In genomic region chr4:119212964-119213606, GRCh38 we compare ENCODE assay signal across 8 cellular contexts. TPM values are rescaled to one million over a fixed set of nuclear protein-coding genes. Genes with fewer than 3 reads are reported as not detected.
DNase-seq lines count a peak whose midpoint lies in the region; ATAC-seq, FAIRE-seq and TF ChIP-seq lines count a peak whose summit lies in the region.

No MANE protein-coding gene starts in this region.

- peaks cover 30% of the 10 kb centered on the region for H3K4me1 Mint-ChIP-seq in WTC11

- H3K27me3 Mint-ChIP-seq in WTC11 (ENCODE audit: low read depth) = peaks cover 8% of the 10 kb centered on the region

- H3K27ac ChIP-seq in 22Rv1 (peak overlapping the region; percentile 97), keratinocyte (ENCODE audit: control insufficient read depth, insufficient read depth, low read length) (peak overlapping the region; percentile 99)

- H3K36me3 Mint-ChIP-seq in WTC11 = peaks cover 10% of the 10 kb centered on the region

- dilution Hi-C loops in keratinocyte (cut with MboI; ENCODE audit: extremely low pct_ligation_motif_present, low sequenced_read_pairs) = no loop called here

- DNase-seq in NCI-H2171 treated with DMSO at 0.1 percent for 48 hours (lab: John Stamatoyannopoulos, UW) (peak; percentile 35), WTC11 (ENCODE audit: low spot score) (peak; percentile 86), cerebellum (ENCODE audit: low spot score) (peak; percentile 66), keratinocyte (ENCODE audit: low read depth, low spot score) (no peak)
- peak; percentile 26 to 38 for DNase-seq in stimulated activated CD4-positive, alpha-beta T cell treated with anti-CD3 and anti-CD28 coated beads, Interleukin-15, amount 100 ng/mL, for 1 hour (ENCODE audit: low read depth in 1 of 2, low spot score in 1 of 2)

- peak overlapping the region; percentile 72 for H3K4me2 ChIP-seq in keratinocyte (ENCODE audit: control insufficient read depth, extremely low read depth, insufficient read depth, low read depth, low read length)

- no peaks in the 10 kb centered on the region for H4K20me1 ChIP-seq in keratinocyte (ENCODE audit: control insufficient read depth, extremely low read depth, insufficient read depth, low read length)

- peak overlapping the region; percentile 97 for H3K9ac ChIP-seq in keratinocyte (ENCODE audit: control insufficient read depth, extremely low read depth, insufficient read depth, low read length)

- peaks cover 54% of the 10 kb centered on the region for H3K79me2 ChIP-seq in keratinocyte (ENCODE audit: control insufficient read depth, insufficient read depth, low read length)

- no peaks in the 10 kb centered on the region for H3K9me3 Mint-ChIP-seq in WTC11

- peak overlapping the region; percentile 99 for H3K27ac Mint-ChIP-seq in WTC11

- CTCF ChIA-PET in WTC11 (lab: Charles Lee) = interaction anchor here (0.8 to 2.3 kb wide), 5 partner anchors 42 to 179 kb away, joined by 4 to 16 read pairs (median 6); a partner anchor contains a TSS

- H3K27me3 ChIP-seq in keratinocyte (ENCODE audit: control insufficient read depth, extremely low read depth, insufficient read depth, low read length) = no peaks in the 10 kb centered on the region

- no peaks in the 10 kb centered on the region for H3K9me1 ChIP-seq in keratinocyte (ENCODE audit: control insufficient read depth, extremely low read depth, insufficient read depth, low read length)

- peak; percentile 51 for TF ChIP-seq CTCF in 22Rv1 (IDR thresholded peaks at IDR 0.05)
- TF ChIP-seq CTCF in WTC11 (IDR thresholded peaks at IDR 0.05) = no peak
- peak in 2 of 3 experiments; percentile 22 to 60 for TF ChIP-seq CTCF in keratinocyte (optimal IDR thresholded peaks at IDR 0.05 in 1 of 3, IDR thresholded peaks at IDR 0.05 in 1 of 3, conservative IDR thresholded peaks at IDR 0.05 in 1 of 3; ENCODE audit: extremely low read depth in 1 of 3, insufficient read depth in 2 of 3, low read length in 3 of 3)

- no peaks in the 10 kb centered on the region for H3K9me3 ChIP-seq in keratinocyte (ENCODE audit: control insufficient read depth, low read depth, low read length)

- peak overlapping the region; percentile 70 for H2AFZ ChIP-seq in keratinocyte (ENCODE audit: control insufficient read depth, low read length)

- peaks cover 2 to 5% of the 10 kb centered on the region in 2 experiments for H3K36me3 ChIP-seq in keratinocyte (ENCODE audit: control insufficient read depth in 2 of 2, extremely low read depth in 1 of 2, insufficient read depth in 2 of 2, low read length in 2 of 2)

- peak; percentile 84 for FAIRE-seq in keratinocyte (lab: Jason Lieb, UNC)

- POLR2A ChIA-PET in WTC11 (lab: Charles Lee) = interaction anchor here (0.6 to 2.6 kb wide), 9 partner anchors 9 to 528 kb away, joined by 3 to 15 read pairs (median 4); partner anchors contain the start of gene METTL14

- peaks cover 29% of the 10 kb centered on the region for H3K4me1 ChIP-seq in keratinocyte (ENCODE audit: control insufficient read depth, extremely low read depth, insufficient read depth, low read length)

- H3K4me3 Mint-ChIP-seq in WTC11 = peak overlapping the region; percentile 93

- peak; percentile 51 for ATAC-seq in GM18517 (IDR thresholded peaks at IDR 0.05; ENCODE audit: unreplicated experiment)
- peak; percentile 61 for ATAC-seq in HG03045 (IDR thresholded peaks at IDR 0.05; ENCODE audit: unreplicated experiment)
- peak; percentile 62 for ATAC-seq in WTC11

- peak overlapping the region; percentile 92 to 97 (median 97) for H3K4me3 ChIP-seq in keratinocyte (ENCODE audit: control insufficient read depth in 2 of 3, extremely low read depth in 1 of 3, insufficient read depth in 2 of 3, low read depth in 1 of 3, low read length in 3 of 3)

TF ChIP-seq in WTC11, 78 proteins besides CTCF, POLR2A, EP300 and RAD21 (continues in another document):
- TF ChIP-seq FOXK1 (CRISPR knock-in tag; IDR thresholded peaks at IDR 0.05) (peak; percentile 51; the same call in 1 of the 2 replicates), EMX1 (CRISPR knock-in tag; IDR thresholded peaks at IDR 0.05) (no peak), IRF1 (CRISPR knock-in tag; IDR thresholded peaks at IDR 0.05) (peak; percentile 67; the same call in 1 of the 2 replicates), CREM (CRISPR knock-in tag; IDR thresholded peaks at IDR 0.05) (0 out of 2 replicates have a peak, but pooled peaks have one; percentile 30), NFE2L1 (CRISPR knock-in tag; IDR thresholded peaks at IDR 0.05) (0 out of 2 replicates have a peak, but pooled peaks have one; percentile 45), FOXP4 (CRISPR knock-in tag; IDR thresholded peaks at IDR 0.05) (0 out of 2 replicates have a peak, but pooled peaks have one; percentile 11), FOXP1 (CRISPR knock-in tag; IDR thresholded peaks at IDR 0.05; ENCODE audit: borderline replicate concordance) (peak; percentile 52; the same call in 1 of the 2 replicates), ATF2 (CRISPR knock-in tag; IDR thresholded peaks at IDR 0.05; ENCODE audit: borderline replicate concordance, low read depth) (no peak), HMGXB4 (CRISPR knock-in tag; IDR thresholded peaks at IDR 0.05) (peak; percentile 80), PREB (CRISPR knock-in tag; IDR thresholded peaks at IDR 0.05; ENCODE audit: borderline replicate concordance) (no peak)

RNA-seq across cellular contexts. Expression of gene USP53, which starts 0.6 kb away (rescaled TPM):
- total RNA-seq in WTC11 (2021) (17.1 to 20.1 TPM (median 19.2 TPM) in 3 replicates), cerebellum (13.8 TPM)
- polyA plus RNA-seq in keratinocyte = 16.7 to 29.0 TPM (median 22.2 TPM) in 3 replicates
- polyA plus RNA-seq in keratinocyte (2011; ENCODE audit: low read depth) = 147 TPM
- polyA plus RNA-seq in keratinocyte (2011; cell fraction: cytosol; rRNA removed) = 10.9 and 23.1 TPM in 2 replicates
- polyA plus RNA-seq in keratinocyte (2011; cell fraction: nucleus; rRNA removed) = 37.1 and 48.2 TPM in 2 replicates
- 16.4 and 41.4 TPM in 2 replicates for polyA plus RNA-seq in keratinocyte (2012; ENCODE audit: low replicate concordance)
- 2.8 to 37.8 TPM (median 22.9 TPM) in 3 replicates for polyA minus RNA-seq in keratinocyte
- polyA minus RNA-seq in keratinocyte (2011; cell fraction: cytosol; rRNA and poly(A)+ RNA removed) = 20.3 TPM
- polyA minus RNA-seq in keratinocyte (2011; cell fraction: nucleus; rRNA and poly(A)+ RNA removed) = 37.9 and 81.3 TPM in 2 replicates
